24 cellular contexts compared by ENCODE assay signal in the genomic region with DNA sequence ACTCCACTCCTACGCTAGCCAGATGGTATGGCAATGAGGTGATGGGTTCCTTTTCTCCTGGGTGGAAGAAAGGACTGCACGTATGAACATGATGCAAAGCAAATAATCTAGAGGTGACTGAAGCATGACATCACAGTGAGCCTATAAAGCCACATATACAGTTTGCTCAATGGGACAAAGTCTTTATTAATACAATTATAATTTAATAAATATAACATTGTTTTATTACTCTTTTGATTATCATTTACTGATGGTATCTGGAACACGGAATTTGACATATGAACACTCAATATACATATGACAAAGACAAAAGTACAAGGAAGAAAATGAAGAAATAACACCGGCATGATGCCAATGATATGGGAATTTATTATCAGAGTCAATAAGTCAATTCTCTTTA. TPM values are rescaled to one million over a fixed set of nuclear protein-coding genes. Genes with fewer than 3 reads are reported as not detected.
DNase-seq lines count a peak whose midpoint lies in the region; ATAC-seq, FAIRE-seq and TF ChIP-seq lines count a peak whose summit lies in the region.
"Had no signal": no experiment of that assay in that cellular context is flagged by ENCODE, and none has a peak within 500 bp of the region (broad histone marks: within the 10 kb centered on the region; RNA-seq: fewer than 3 reads in every experiment).

No MANE protein-coding gene starts in this region.

- CTCF ChIA-PET in HEK293 (lab: Yijun Ruan, JAX), result no interaction called here

- ATAC-seq in HG03139 (IDR thresholded peaks at IDR 0.05; ENCODE audit: unreplicated experiment) (no peak), Right ventricle myocardium inferior (no peak), GM19324 (IDR thresholded peaks at IDR 0.05; ENCODE audit: low FRiP score, unreplicated experiment) (no peak)

- H3K9me3 ChIP-seq in HEK293 (ENCODE audit: control insufficient read depth, insufficient read depth, low read depth, low read length) (no peaks in the 10 kb centered on the region), small intestine (ENCODE audit: control insufficient read depth, low read depth) (no peaks in the 10 kb centered on the region)

- TF ChIP-seq CTCF in HEK293 (tag by site-specific recombination; IDR thresholded peaks at IDR 0.05) (no peak), mesothelial cell of epicardium (IDR thresholded peaks at IDR 0.05; ENCODE audit: unreplicated experiment) (no peak)

- no peak overlapping the region for H3K27ac ChIP-seq in HEK293 (ENCODE audit: extremely low read depth, low read depth, low read length)
- no peak overlapping the region for H3K27ac ChIP-seq in small intestine (ENCODE audit: low read depth in 1 of 2, low read length in 1 of 2)
- H3K27ac ChIP-seq: GM23248 had no signal

- H3K27ac Mint-ChIP-seq in mesothelial cell of epicardium, result peak overlapping the region; percentile 73
- H3K27ac Mint-ChIP-seq: CD4-positive, alpha-beta memory T cell had no signal

- no peak overlapping the region for H3K4me3 ChIP-seq in HEK293 (ENCODE audit: low read depth, low read length)
- H3K4me3 ChIP-seq in small intestine (ENCODE audit: low read depth in 1 of 2, low read length in 2 of 2), result no peak overlapping the region
- H3K4me3 ChIP-seq: GM23248 had no signal

- H3K36me3 ChIP-seq in HEK293 (ENCODE audit: control insufficient read depth in 2 of 2, insufficient read depth in 1 of 2, low read length in 2 of 2) (no peaks in the 10 kb centered on the region), small intestine (ENCODE audit: control insufficient read depth in 2 of 2, insufficient read depth in 2 of 2, low read length in 2 of 2) (no peaks in the 10 kb centered on the region)

- intact Hi-C loops in Right ventricle myocardium inferior (cut with DNase I), result no loop called here

- FAIRE-seq in small intestine (lab: Jason Lieb, UNC), result peak; percentile 49
- FAIRE-seq: GM12891, GM18507, H1 had no signal

- DNase-seq in NCI-H69 (lab: John Stamatoyannopoulos, UW), result peak; percentile 37
- no peak for DNase-seq in mesothelial cell of epicardium (ENCODE audit: low spot score in 2 of 2, unreplicated experiment in 2 of 2)
- DNase-seq in small intestine, result peak; percentile 91
- no peak for DNase-seq in Right ventricle myocardium inferior (ENCODE audit: missing footprints)
- DNase-seq in stimulated activated CD4-positive, alpha-beta T cell treated with anti-CD3 and anti-CD28 coated beads, Interleukin-12 subunit alpha, Interleukin-12 subunit beta, amount 100 ng/mL, for 4 hours, result no peak
- DNase-seq: C1 segment of cervical spinal cord; CD4-positive, alpha-beta memory T cell; COR-L47; DMS53; DMS79 treated with DMSO at 0.1 percent for 48 hours; GF-D8; GM23248; H7; HCEC 1CT had no signal

- H3K4me1 Mint-ChIP-seq in mesothelial cell of epicardium, result peaks cover 36% of the 10 kb centered on the region
- H3K4me1 Mint-ChIP-seq: CD4-positive, alpha-beta memory T cell had no signal

- POLR2A ChIA-PET in HEK293 (lab: Yijun Ruan, JAX), result no interaction called here

- H3K4me1 ChIP-seq in HEK293 (ENCODE audit: control insufficient read depth, insufficient read depth, low read length) (peaks cover 10% of the 10 kb centered on the region), small intestine (ENCODE audit: control insufficient read depth in 2 of 2, insufficient read depth in 1 of 2, low read depth in 1 of 2, low read length in 1 of 2) (peaks cover 0 to 2% of the 10 kb centered on the region in 2 donors)

- H3K9me3 Mint-ChIP-seq in mesothelial cell of epicardium, result peaks cover 22% of the 10 kb centered on the region

- WGBS in small intestine, 3 donors, result 9 to 56% (median 30%) methylated on average over 4 of the region's 4 CpGs

- H3K27me3 Mint-ChIP-seq in mesothelial cell of epicardium (ENCODE audit: low read depth), result no peaks in the 10 kb centered on the region
- H3K27me3 Mint-ChIP-seq: CD4-positive, alpha-beta memory T cell had no signal

- no peaks in the 10 kb centered on the region for H3K27me3 ChIP-seq in small intestine (ENCODE audit: control insufficient read depth in 2 of 2, insufficient read depth in 2 of 2, low read length in 2 of 2)

- peaks cover 4% of the 10 kb centered on the region for H3K36me3 Mint-ChIP-seq in mesothelial cell of epicardium
- H3K36me3 Mint-ChIP-seq: CD4-positive, alpha-beta memory T cell had no signal

- H3K4me3 Mint-ChIP-seq in mesothelial cell of epicardium, result no peak overlapping the region
- H3K4me3 Mint-ChIP-seq: CD4-positive, alpha-beta memory T cell had no signal

TF ChIP-seq in HEK293, 187 proteins besides CTCF, POLR2A, EP300 and RAD21:
- TF ChIP-seq TCF7L2 (IDR thresholded peaks at IDR 0.05; ENCODE audit: borderline replicate concordance, low read depth, low read length) (no peak), ZNF629 (tag by site-specific recombination; IDR thresholded peaks at IDR 0.05) (0 out of 2 replicates have a peak, but pooled peaks have one; percentile 19), ZNF19 (tag by site-specific recombination; IDR thresholded peaks at IDR 0.05; ENCODE audit: low read depth) (no peak), ZNF280D (tag by site-specific recombination; IDR thresholded peaks at IDR 0.05) (no peak), REPIN1 (tag by site-specific recombination; IDR thresholded peaks at IDR 0.05; ENCODE audit: low read depth) (no peak), ZNF16 (tag by site-specific recombination; IDR thresholded peaks at IDR 0.05; ENCODE audit: low read depth) (no peak), ZNF274 (IDR thresholded peaks at IDR 0.05; ENCODE audit: low read length) (no peak), ZNF274 (tag by site-specific recombination; IDR thresholded peaks at IDR 0.05; ENCODE audit: borderline replicate concordance) (no peak), ZNF792 (tag by site-specific recombination; IDR thresholded peaks at IDR 0.05) (no peak), ZBTB21 (tag by site-specific recombination; IDR thresholded peaks at IDR 0.05) (0 out of 2 replicates have a peak, but pooled peaks have one; percentile 46)
- TF ChIP-seq, protein P1, sequence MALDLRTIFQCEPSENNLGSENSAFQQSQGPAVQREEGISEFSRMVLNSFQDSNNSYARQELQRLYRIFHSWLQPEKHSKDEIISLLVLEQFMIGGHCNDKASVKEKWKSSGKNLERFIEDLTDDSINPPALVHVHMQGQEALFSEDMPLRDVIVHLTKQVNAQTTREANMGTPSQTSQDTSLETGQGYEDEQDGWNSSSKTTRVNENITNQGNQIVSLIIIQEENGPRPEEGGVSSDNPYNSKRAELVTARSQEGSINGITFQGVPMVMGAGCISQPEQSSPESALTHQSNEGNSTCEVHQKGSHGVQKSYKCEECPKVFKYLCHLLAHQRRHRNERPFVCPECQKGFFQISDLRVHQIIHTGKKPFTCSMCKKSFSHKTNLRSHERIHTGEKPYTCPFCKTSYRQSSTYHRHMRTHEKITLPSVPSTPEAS (tag by site-specific recombination; IDR thresholded peaks at IDR 0.05), result no peak
- TF ChIP-seq, protein P2, sequence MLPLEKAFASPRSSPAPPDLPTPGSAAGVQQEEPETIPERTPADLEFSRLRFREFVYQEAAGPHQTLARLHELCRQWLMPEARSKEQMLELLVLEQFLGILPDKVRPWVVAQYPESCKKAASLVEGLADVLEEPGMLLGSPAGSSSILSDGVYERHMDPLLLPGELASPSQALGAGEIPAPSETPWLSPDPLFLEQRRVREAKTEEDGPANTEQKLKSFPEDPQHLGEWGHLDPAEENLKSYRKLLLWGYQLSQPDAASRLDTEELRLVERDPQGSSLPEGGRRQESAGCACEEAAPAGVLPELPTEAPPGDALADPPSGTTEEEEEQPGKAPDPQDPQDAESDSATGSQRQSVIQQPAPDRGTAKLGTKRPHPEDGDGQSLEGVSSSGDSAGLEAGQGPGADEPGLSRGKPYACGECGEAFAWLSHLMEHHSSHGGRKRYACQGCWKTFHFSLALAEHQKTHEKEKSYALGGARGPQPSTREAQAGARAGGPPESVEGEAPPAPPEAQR (tag by site-specific recombination; IDR thresholded peaks at IDR 0.05), result no peak
- TF ChIP-seq, protein P3, sequence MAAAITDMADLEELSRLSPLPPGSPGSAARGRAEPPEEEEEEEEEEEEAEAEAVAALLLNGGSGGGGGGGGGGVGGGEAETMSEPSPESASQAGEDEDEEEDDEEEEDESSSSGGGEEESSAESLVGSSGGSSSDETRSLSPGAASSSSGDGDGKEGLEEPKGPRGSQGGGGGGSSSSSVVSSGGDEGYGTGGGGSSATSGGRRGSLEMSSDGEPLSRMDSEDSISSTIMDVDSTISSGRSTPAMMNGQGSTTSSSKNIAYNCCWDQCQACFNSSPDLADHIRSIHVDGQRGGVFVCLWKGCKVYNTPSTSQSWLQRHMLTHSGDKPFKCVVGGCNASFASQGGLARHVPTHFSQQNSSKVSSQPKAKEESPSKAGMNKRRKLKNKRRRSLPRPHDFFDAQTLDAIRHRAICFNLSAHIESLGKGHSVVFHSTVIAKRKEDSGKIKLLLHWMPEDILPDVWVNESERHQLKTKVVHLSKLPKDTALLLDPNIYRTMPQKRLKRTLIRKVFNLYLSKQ (tag by site-specific recombination; IDR thresholded peaks at IDR 0.05; ENCODE audit: borderline replicate concordance), result no peak

RNA-seq across cellular contexts. Expression of gene FAM83B, which starts 46.4 kb away (rescaled TPM):
- 12.2 to 14.0 TPM (median 12.6 TPM) in 3 replicates for total RNA-seq in mesothelial cell of epicardium
- 1 to 10 TPM; 4.6 to 6.0 (median 5.4) TPM for polyA plus RNA-seq in small intestine
- total RNA-seq in Right ventricle myocardium inferior, result 1.8 TPM
- total RNA-seq: A172; CD4-positive, alpha-beta memory T cell; Daoy; G401; GM23248 had no signal
- polyA plus RNA-seq: BJ; CD4-positive, alpha-beta memory T cell; GM23248 had no signal

Comparison
In these comparisons a context has a peak if more than half of its experiments do, and no peak if none do; other contexts are left out.
1. DNase-seq: peak in NCI-H69 (single experiment) and small intestine (single experiment); none in mesothelial cell of epicardium (0 of 2), Right ventricle myocardium inferior (single experiment) and stimulated activated CD4-positive, alpha-beta T cell treated with anti-CD3 and anti-CD28 coated beads, Interleukin-12 subunit alpha, Interleukin-12 subunit beta, amount 100 ng/mL, for 4 hours (single experiment).